Comparison of ENCODE assay signal across 27 cellular contexts in the genomic region with DNA sequence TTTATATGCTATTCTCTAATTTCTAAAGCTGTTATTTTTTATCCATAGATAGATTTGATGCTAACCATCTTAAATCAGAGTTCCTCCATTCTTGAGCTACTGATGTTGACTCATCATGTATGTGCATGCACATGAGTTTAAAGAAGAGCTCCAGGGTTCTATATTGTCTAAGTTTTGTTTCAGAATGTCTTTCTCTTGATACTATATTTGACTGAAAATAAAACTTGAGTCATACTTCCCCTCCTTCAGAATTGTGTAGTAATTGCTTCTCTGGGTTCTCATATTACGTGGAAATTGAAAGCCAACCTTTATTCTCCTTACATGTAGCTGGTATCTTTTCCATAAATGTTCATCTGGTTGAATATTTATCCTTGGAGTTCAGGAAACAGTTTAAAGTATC.
DNase-seq lines count a peak whose midpoint lies in the region; ATAC-seq and TF ChIP-seq lines count a peak whose summit lies in the region.
"Had no signal": no experiment of that assay in that cellular context is flagged by ENCODE, and none has a peak within 500 bp of the region (broad histone marks: within the 10 kb centered on the region; RNA-seq: fewer than 3 reads in every experiment).

No MANE protein-coding gene starts in this region.

- H3K9me3 ChIP-seq in adipocyte (ENCODE audit: control insufficient read depth, low read length), result no peaks in the 10 kb centered on the region
- H3K9me3 ChIP-seq in smooth muscle cell (replicated peaks; ENCODE audit: low read depth), result no peaks in the 10 kb centered on the region
- H3K9me3 ChIP-seq: right lobe of liver, SJCRH30, thoracic aorta had no signal

- H3K27ac ChIP-seq in GM23338 (ENCODE audit: low read depth) (no peak overlapping the region), smooth muscle cell (ENCODE audit: low read depth) (no peak overlapping the region)
- H3K27ac ChIP-seq: right lobe of liver, SJCRH30, thoracic aorta had no signal

- peak; percentile 30 to 32 for ATAC-seq in activated T-cell treated with anti-CD3 and anti-CD28 coated beads, Interleukin-2, amount 50 U/mL, for 4 hours
- no peak for ATAC-seq in GM23338
- ATAC-seq: left lobe of liver; Panc1; right lobe of liver; stimulated activated naive CD8-positive, alpha-beta T cell treated with anti-CD3 and anti-CD28 coated beads, Interleukin-15, Interleukin-2, amounts not matched to agents 100 U/mL and 50 U/mL, for 24 hours; WTC11 had no signal

- WGBS in smooth muscle cell (ENCODE audit: low lambda C conversion rate), result 96% methylated on average over 1 of the region's 1 CpG

- no peaks in the 10 kb centered on the region for H3K4me1 Mint-ChIP-seq in activated T-cell treated with anti-CD3 and anti-CD28 coated beads, Interleukin-2, amount 50 U/mL, for 4 hours (ENCODE audit: low read depth)
- peaks cover 3% of the 10 kb centered on the region; the same call in 2 of the 3 replicates for H3K4me1 Mint-ChIP-seq in GM23338
- H3K4me1 Mint-ChIP-seq: activated naive CD8-positive, alpha-beta T cell treated with anti-CD3 and anti-CD28 coated beads for 36 hours; central memory CD8-positive, alpha-beta T cell; immature natural killer cell had no signal

- H3K36me3 Mint-ChIP-seq in activated T-cell treated with anti-CD3 and anti-CD28 coated beads, Interleukin-2, amount 50 U/mL, for 4 hours (ENCODE audit: insufficient read depth), result no peaks in the 10 kb centered on the region
- no peaks in the 10 kb centered on the region for H3K36me3 Mint-ChIP-seq in GM23338 (ENCODE audit: low read depth)
- H3K36me3 Mint-ChIP-seq: activated naive CD8-positive, alpha-beta T cell treated with anti-CD3 and anti-CD28 coated beads for 36 hours; immature natural killer cell; WTC11 had no signal

- H3K9ac ChIP-seq in adipocyte (ENCODE audit: low read length) (no peak overlapping the region), smooth muscle cell (ENCODE audit: low read depth) (no peak overlapping the region)

- no peak overlapping the region for H3K4me3 Mint-ChIP-seq in activated T-cell treated with anti-CD3 and anti-CD28 coated beads, Interleukin-2, amount 50 U/mL, for 4 hours
- H3K4me3 Mint-ChIP-seq in GM23338, result no peak overlapping the region
- H3K4me3 Mint-ChIP-seq: activated naive CD8-positive, alpha-beta T cell treated with anti-CD3 and anti-CD28 coated beads for 36 hours; CD4-positive, alpha-beta T cell; central memory CD8-positive, alpha-beta T cell; immature natural killer cell; WTC11 had no signal

- H4K20me1 ChIP-seq in GM23338 (replicated peaks; ENCODE audit: insufficient read depth) (no peaks in the 10 kb centered on the region), smooth muscle cell (ENCODE audit: low read depth) (no peaks in the 10 kb centered on the region)

- H3K79me2 ChIP-seq in GM23338 (replicated peaks; ENCODE audit: insufficient read depth), result no peaks in the 10 kb centered on the region
- H3K79me2 ChIP-seq in smooth muscle cell (ENCODE audit: low read depth), result no peaks in the 10 kb centered on the region

- H3K4me3 ChIP-seq in adipocyte (ENCODE audit: low read length), result no peak overlapping the region
- no peak overlapping the region for H3K4me3 ChIP-seq in GM23338
- no peak overlapping the region for H3K4me3 ChIP-seq in smooth muscle cell
- H3K4me3 ChIP-seq: right lobe of liver, SJCRH30, thoracic aorta had no signal

- no peak overlapping the region for H3K27ac Mint-ChIP-seq in GM23338
- H3K27ac Mint-ChIP-seq: activated naive CD8-positive, alpha-beta T cell treated with anti-CD3 and anti-CD28 coated beads for 36 hours; CD4-positive, alpha-beta T cell; immature natural killer cell; WTC11 had no signal

- H3K4me2 ChIP-seq in GM23338, result no peak overlapping the region
- no peak overlapping the region for H3K4me2 ChIP-seq in smooth muscle cell

- H3K4me1 ChIP-seq in adipocyte (ENCODE audit: control insufficient read depth, insufficient read depth, low read length) (no peaks in the 10 kb centered on the region), GM23338 (ENCODE audit: insufficient read depth) (no peaks in the 10 kb centered on the region), smooth muscle cell (ENCODE audit: low read depth) (no peaks in the 10 kb centered on the region)
- H3K4me1 ChIP-seq: right lobe of liver, SJCRH30 had no signal

- H3K36me3 ChIP-seq in adipocyte (ENCODE audit: control insufficient read depth, insufficient read depth, low read length, severe bottlenecking) (no peaks in the 10 kb centered on the region), GM23338 (ENCODE audit: insufficient read depth) (no peaks in the 10 kb centered on the region), smooth muscle cell (ENCODE audit: low read depth) (no peaks in the 10 kb centered on the region)
- H3K36me3 ChIP-seq: right lobe of liver, SJCRH30, thoracic aorta had no signal

- DNase-seq in activated T-cell treated with anti-CD3 and anti-CD28 coated beads, Interleukin-2, amount 50 U/mL, for 4 hours, result no peak
- DNase-seq in activated T-cell treated with anti-CD3 and anti-CD28 coated beads, Interleukin-2, amount 50 U/mL, for 1 hour, result no peak
- DNase-seq in NCI-H226, result peak; percentile 2
- peak; percentile 52 for DNase-seq in adipocyte (ENCODE audit: low read depth)
- no peak for DNase-seq in GM23338 (ENCODE audit: low spot score)
- DNase-seq in smooth muscle cell (lab: John Stamatoyannopoulos, UW; ENCODE audit: unreplicated experiment), result no peak
- DNase-seq in NCI-H446 treated with DMSO at 0.1 percent for 48 hours (lab: John Stamatoyannopoulos, UW), result no peak
- DNase-seq in DMS53 treated with DMSO at 0.1 percent for 48 hours (lab: John Stamatoyannopoulos, UW; ENCODE audit: unreplicated experiment), result no peak
- DNase-seq: activated effector memory CD4-positive, alpha-beta T cell treated with Interleukin-2 at 50 U/mL for 16 hours; activated naive CD8-positive, alpha-beta T cell treated with anti-CD3 and anti-CD28 coated beads for 36 hours; CD4-positive, alpha-beta T cell; EL; hippocampal formation; immature natural killer cell; NCI-H1105 treated with DMSO at 0.1 percent for 48 hours; NCI-H2029 treated with DMSO at 0.1 percent for 48 hours; NCI-H82; posterior cingulate gyrus; right lobe of liver; SJCRH30; stimulated activated CD4-positive, alpha-beta T cell treated with anti-CD3 and anti-CD28 coated beads, Interleukin-15, amount 100 ng/mL, for 24 hours; stimulated activated naive CD8-positive, alpha-beta T cell treated with anti-CD3 and anti-CD28 coated beads, Interleukin-15, Interleukin-2, amounts not matched to agents 100 U/mL and 50 U/mL, for 24 hours had no signal

- H3K9me3 Mint-ChIP-seq in activated T-cell treated with anti-CD3 and anti-CD28 coated beads, Interleukin-2, amount 50 U/mL, for 4 hours, result no peaks in the 10 kb centered on the region
- H3K9me3 Mint-ChIP-seq in GM23338, result no peaks in the 10 kb centered on the region
- H3K9me3 Mint-ChIP-seq: activated naive CD8-positive, alpha-beta T cell treated with anti-CD3 and anti-CD28 coated beads for 36 hours; CD4-positive, alpha-beta T cell; WTC11 had no signal

- H3K27me3 ChIP-seq in adipocyte (replicated peaks; ENCODE audit: control insufficient read depth, insufficient read depth, low read length) (no peaks in the 10 kb centered on the region), GM23338 (ENCODE audit: insufficient read depth) (no peaks in the 10 kb centered on the region), smooth muscle cell (ENCODE audit: low read depth) (no peaks in the 10 kb centered on the region)
- H3K27me3 ChIP-seq: right lobe of liver, SJCRH30 had no signal

- no peaks in the 10 kb centered on the region for H3K9me2 ChIP-seq in GM23338 (ENCODE audit: insufficient read depth)

- TF ChIP-seq CTCF in GM23338 (conservative IDR thresholded peaks at IDR 0.05; ENCODE audit: low read depth in 2 of 2) (no peak), smooth muscle cell (IDR thresholded peaks at IDR 0.05; ENCODE audit: borderline replicate concordance, insufficient read depth, poor library complexity, severe bottlenecking) (no peak)

- H3F3A ChIP-seq in GM23338 (replicated peaks; ENCODE audit: low read depth) (no peaks in the 10 kb centered on the region), smooth muscle cell (ENCODE audit: low read depth) (no peaks in the 10 kb centered on the region)

- H2AFZ ChIP-seq in GM23338 (no peak overlapping the region), smooth muscle cell (ENCODE audit: low read depth) (no peak overlapping the region)

- no peaks in the 10 kb centered on the region for H3K27me3 Mint-ChIP-seq in activated T-cell treated with anti-CD3 and anti-CD28 coated beads, Interleukin-2, amount 50 U/mL, for 4 hours (ENCODE audit: low read depth)
- H3K27me3 Mint-ChIP-seq in GM23338 (ENCODE audit: insufficient read depth, low read depth, poor library complexity), result no peaks in the 10 kb centered on the region
- H3K27me3 Mint-ChIP-seq: activated naive CD8-positive, alpha-beta T cell treated with anti-CD3 and anti-CD28 coated beads for 36 hours; CD4-positive, alpha-beta T cell; central memory CD8-positive, alpha-beta T cell had no signal

TF ChIP-seq in GM23338, 12 proteins besides CTCF, POLR2A, EP300 and RAD21:
- TF ChIP-seq POLR2AphosphoS5 (IDR thresholded peaks at IDR 0.05; ENCODE audit: low read depth), result no peak

Comparison
In these comparisons a context has a peak if more than half of its experiments do, and no peak if none do; other contexts are left out.
1. DNase-seq: peak in NCI-H226 (single experiment) and adipocyte (single experiment); none in activated T-cell treated with anti-CD3 and anti-CD28 coated beads, Interleukin-2, amount 50 U/mL, for 4 hours (single experiment), activated T-cell treated with anti-CD3 and anti-CD28 coated beads, Interleukin-2, amount 50 U/mL, for 1 hour (single experiment), GM23338 (single experiment), smooth muscle cell (single experiment), NCI-H446 treated with DMSO at 0.1 percent for 48 hours (single experiment) and DMS53 treated with DMSO at 0.1 percent for 48 hours (single experiment).